21 cellular contexts compared by ENCODE assay signal in the genomic region with DNA sequence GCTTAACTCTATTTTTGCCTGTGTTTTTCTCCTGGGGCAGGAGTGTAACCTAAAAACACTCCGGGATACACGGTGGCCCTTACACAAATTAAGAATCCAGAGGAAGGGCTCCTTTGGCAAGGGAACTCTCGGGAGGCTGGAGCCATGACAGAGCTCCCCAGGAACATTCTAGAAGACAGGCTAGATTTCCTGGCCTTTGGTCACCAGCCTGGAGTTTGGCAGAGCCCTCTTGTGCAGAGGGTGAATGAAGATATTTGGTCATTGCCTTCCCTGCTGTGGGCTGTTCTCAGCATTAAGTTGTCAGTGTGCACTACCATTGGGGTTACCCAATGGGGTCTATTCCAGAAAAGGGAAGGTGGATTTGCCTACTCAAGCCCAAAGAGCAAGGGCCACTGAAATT. TPM values are rescaled to one million over a fixed set of nuclear protein-coding genes. Genes with fewer than 3 reads are reported as not detected.
A peak's percentile ranks its signal among the peaks of the same experiment; 100 is the strongest.
DNase-seq lines count a peak whose midpoint lies in the region; ATAC-seq and TF ChIP-seq lines count a peak whose summit lies in the region.
"Had no signal": no experiment of that assay in that cellular context is flagged by ENCODE, and none has a peak within 500 bp of the region (broad histone marks: within the 10 kb centered on the region; RNA-seq: fewer than 3 reads in every experiment).

No MANE protein-coding gene starts in this region.

- TF ChIP-seq CTCF in mammary epithelial cell (conservative IDR thresholded peaks at IDR 0.05 in 1 of 2, IDR thresholded peaks at IDR 0.05 in 1 of 2; ENCODE audit: extremely low read depth in 1 of 2, insufficient read depth in 1 of 2, low read depth in 1 of 2, low read length in 2 of 2): no peak
- TF ChIP-seq CTCF in mucosa of descending colon (IDR thresholded peaks at IDR 0.05): no peak
- TF ChIP-seq CTCF in transverse colon (IDR thresholded peaks at IDR 0.05): no peak

- H4K20me1 ChIP-seq in mammary epithelial cell (ENCODE audit: insufficient read depth, low read length): no peaks in the 10 kb centered on the region

- dilution Hi-C loops in mammary epithelial cell (cut with HindIII; ENCODE audit: low sequenced_read_pairs): no loop called here

- no peak for TF ChIP-seq EP300 in transverse colon (IDR thresholded peaks at IDR 0.05; ENCODE audit: low read depth)

- H3K4me1 ChIP-seq in mammary epithelial cell (ENCODE audit: insufficient read depth, low read length) (peaks cover 11% of the 10 kb centered on the region), mucosa of descending colon (ENCODE audit: low read depth) (peaks cover 11% of the 10 kb centered on the region), transverse colon (peaks cover 0 to 42% (median 5%) of the 10 kb centered on the region in 4 donors)

- intact Hi-C loops in mammary epithelial cell (cut with micrococcal nuclease) (no loop called here), mucosa of descending colon (cut with DNase I, micrococcal nuclease) (loop anchor here in 1 of 2 donors (10.0 kb wide), 1 partner anchor 50 kb away; a partner anchor contains a TSS), transverse colon (cut with DNase I; ENCODE audit: low total_unique reads) (no loop called here)

- no peak for TF ChIP-seq POLR2A in transverse colon (IDR thresholded peaks at IDR 0.05)

- peak overlapping the region; percentile 82 for H2AFZ ChIP-seq in mammary epithelial cell (ENCODE audit: low read depth, low read length)

- in situ Hi-C loops in mammary epithelial cell (cut with MboI; ENCODE audit: low sequenced_read_pairs in 2 of 2) (no loop called here), transverse colon (cut with MboI; ENCODE audit: low pct_ligation_motif_present in 1 of 4, low pct_unique_long_range_greater_than_20kb in 1 of 4, low sequenced_read_pairs in 3 of 4) (no loop called here)

- BruUV-seq in mammary epithelial cell (replicated peaks; lab: Mats Ljungman, UMichigan): no TSS peak

- H3K4me3 ChIP-seq in mammary epithelial cell (replicated peaks in 1 of 3; ENCODE audit: insufficient read depth in 1 of 3, low read depth in 2 of 3, low read length in 3 of 3) (no peak overlapping the region), mucosa of descending colon (no peak overlapping the region), transverse colon (no peak overlapping the region)
- H3K4me3 ChIP-seq: thoracic aorta had no signal

- no peaks in the 10 kb centered on the region for H3K79me2 ChIP-seq in mammary epithelial cell (ENCODE audit: insufficient read depth, low read length)

- DNase-seq in DMS53 (lab: John Stamatoyannopoulos, UW): peak; percentile 20
- DNase-seq in DMS53 treated with DMSO at 0.1 percent for 48 hours (lab: John Stamatoyannopoulos, UW; ENCODE audit: unreplicated experiment): no peak
- no peak for DNase-seq in mammary epithelial cell
- peak in 2 of 3 donors; percentile 34 to 44 for DNase-seq in mucosa of descending colon
- no peak for DNase-seq in transverse colon
- DNase-seq in SKM-1 (lab: John Stamatoyannopoulos, UW; ENCODE audit: unreplicated experiment): no peak
- DNase-seq: 8988T; AML-193; aorta; EL; erythroblast; GOT3; NCI-H1105 treated with DMSO at 0.1 percent for 48 hours; stimulated activated CD4-positive, alpha-beta T cell treated with anti-CD3 and anti-CD28 coated beads, Interleukin-15, amount 100 ng/mL, for 24 hours; SW 1271 had no signal

- 0% methylated on average over 3 of the region's 3 CpGs for WGBS in mammary epithelial cell (ENCODE audit: low coverage, missing lambda C conversion rate)
- 71% methylated on average over 3 of the region's 3 CpGs; no CpG with 5 or more reads in 1 of the 2 donors for WGBS in transverse colon (ENCODE audit: low coverage in 1 of 2), 2 donors

- peak; percentile 16 for ATAC-seq in mucosa of descending colon
- ATAC-seq in SK-N-SH treated with all-trans-retinoic acid at 6 μM for 48 hours: no peak
- ATAC-seq in HG03521 (IDR thresholded peaks at IDR 0.05; ENCODE audit: unreplicated experiment): no peak

- no peaks in the 10 kb centered on the region for H3K36me3 ChIP-seq in mammary epithelial cell (ENCODE audit: insufficient read depth, low read length)
- no peaks in the 10 kb centered on the region for H3K36me3 ChIP-seq in mucosa of descending colon (ENCODE audit: low read depth)
- no peaks in the 10 kb centered on the region for H3K36me3 ChIP-seq in transverse colon
- H3K36me3 ChIP-seq: neutrophil, thoracic aorta had no signal

- H3K27me3 ChIP-seq in mammary epithelial cell (ENCODE audit: insufficient read depth, low read length) (no peaks in the 10 kb centered on the region), transverse colon (no peaks in the 10 kb centered on the region)
- H3K27me3 ChIP-seq: neutrophil had no signal

- H3K27ac ChIP-seq in mammary epithelial cell (ENCODE audit: insufficient read depth, low read depth, low read length) (no peak overlapping the region), transverse colon (peak overlapping the region; percentile 79 to 89 (median 84))
- H3K27ac ChIP-seq: KMS-11, neutrophil, thoracic aorta had no signal

- H3K9ac ChIP-seq in mammary epithelial cell (ENCODE audit: insufficient read depth, low read length): no peak overlapping the region
- H3K9ac ChIP-seq: KMS-11 had no signal

- H3K9me3 ChIP-seq in mammary epithelial cell (replicated peaks; ENCODE audit: insufficient read depth, low read length) (no peaks in the 10 kb centered on the region), mucosa of descending colon (no peaks in the 10 kb centered on the region), transverse colon (no peaks in the 10 kb centered on the region)
- H3K9me3 ChIP-seq: neutrophil, thoracic aorta had no signal

- H3K4me2 ChIP-seq in mammary epithelial cell (ENCODE audit: insufficient read depth, low read depth, low read length): peak overlapping the region; percentile 50
- H3K4me2 ChIP-seq: KMS-11 had no signal

- CTCF ChIA-PET in mammary epithelial cell (lab: Charles Lee; ENCODE audit: low non-redundant PET): no interaction called here

TF ChIP-seq in SK-N-SH treated with all-trans-retinoic acid at 6 μM for 48 hours, 23 proteins besides CTCF, POLR2A, EP300 and RAD21:
- TF ChIP-seq RARB (CRISPR knock-in tag; IDR thresholded peaks at IDR 0.05) (no peak), ESRRG (CRISPR knock-in tag; IDR thresholded peaks at IDR 0.05) (no peak), ZFP3 (CRISPR knock-in tag; IDR thresholded peaks at IDR 0.05) (no peak)
- TF ChIP-seq, protein P1, sequence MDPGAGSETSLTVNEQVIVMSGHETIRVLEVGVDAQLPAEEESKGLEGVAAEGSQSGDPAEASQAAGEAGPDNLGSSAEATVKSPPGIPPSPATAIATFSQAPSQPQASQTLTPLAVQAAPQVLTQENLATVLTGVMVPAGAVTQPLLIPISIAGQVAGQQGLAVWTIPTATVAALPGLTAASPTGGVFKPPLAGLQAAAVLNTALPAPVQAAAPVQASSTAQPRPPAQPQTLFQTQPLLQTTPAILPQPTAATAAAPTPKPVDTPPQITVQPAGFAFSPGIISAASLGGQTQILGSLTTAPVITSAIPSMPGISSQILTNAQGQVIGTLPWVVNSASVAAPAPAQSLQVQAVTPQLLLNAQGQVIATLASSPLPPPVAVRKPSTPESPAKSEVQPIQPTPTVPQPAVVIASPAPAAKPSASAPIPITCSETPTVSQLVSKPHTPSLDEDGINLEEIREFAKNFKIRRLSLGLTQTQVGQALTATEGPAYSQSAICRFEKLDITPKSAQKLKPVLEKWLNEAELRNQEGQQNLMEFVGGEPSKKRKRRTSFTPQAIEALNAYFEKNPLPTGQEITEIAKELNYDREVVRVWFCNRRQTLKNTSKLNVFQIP (CRISPR knock-in tag; IDR thresholded peaks at IDR 0.05; ENCODE audit: borderline replicate concordance, low read depth): no peak

RNA-seq across cellular contexts. Expression of a gene that starts 53.8 kb away (rescaled TPM):
- total RNA-seq in mammary epithelial cell (under 1 TPM in 1 of 2 donors, not detected in 1; 0.83 TPM), mucosa of descending colon (10 to 100 TPM in 2 of 3 donors, 1 to 10 TPM in 1; 8.2 to 24.3 (median 23.2) TPM), transverse colon (10 to 100 TPM in 3 of 4 donors, 1 to 10 TPM in 1; 2.6 to 35.5 (median 18.1) TPM)
- 0.57 TPM for polyA plus RNA-seq in mammary epithelial cell
- polyA minus RNA-seq in mammary epithelial cell: not detected
- total RNA-seq: mononuclear cell had no signal

Comparison
In these comparisons a context has a peak if more than half of its experiments do, and no peak if none do; other contexts are left out.
1. DNase-seq: peak in DMS53 (single experiment) and mucosa of descending colon (2 of 3); none in DMS53 treated with DMSO at 0.1 percent for 48 hours (single experiment), mammary epithelial cell (single experiment), transverse colon (single experiment) and SKM-1 (single experiment).